ENCODE assay signal across 9 cellular contexts in genomic region chr1:230972855-230973271, GRCh38. TPM values are rescaled to one million over a fixed set of nuclear protein-coding genes. Genes with fewer than 3 reads are reported as not detected.
DNase-seq lines count a peak whose midpoint lies in the region; ATAC-seq and FAIRE-seq lines count a peak whose summit lies in the region.
"Had no signal": no experiment of that assay in that cellular context is flagged by ENCODE, and none has a peak within 500 bp of the region (broad histone marks: within the 10 kb centered on the region; RNA-seq: fewer than 3 reads in every experiment).

No MANE protein-coding gene starts in this region.

- H3K9ac ChIP-seq in SK-N-MC (ENCODE audit: insufficient read length): no peak overlapping the region

- peaks cover 50% of the 10 kb centered on the region for H3K4me1 Mint-ChIP-seq in activated naive CD8-positive, alpha-beta T cell treated with anti-CD3 and anti-CD28 coated beads for 36 hours

- H3K4me3 Mint-ChIP-seq in activated naive CD8-positive, alpha-beta T cell treated with anti-CD3 and anti-CD28 coated beads for 36 hours: peak overlapping the region; percentile 45

- no peak for FAIRE-seq in RCC 7860 (lab: Jason Lieb, UNC)
- FAIRE-seq: keratinocyte had no signal

- H3K9me3 ChIP-seq in SK-N-MC (ENCODE audit: low read depth, low read length): no peaks in the 10 kb centered on the region

- DNase-seq in SK-N-MC (ENCODE audit: low read depth, low spot score) (peak; percentile 66), RCC 7860 (ENCODE audit: low spot score) (no peak), GM19238 (ENCODE audit: insufficient read length, low spot score) (no peak), NCI-H69 (lab: John Stamatoyannopoulos, UW) (no peak)
- DNase-seq in activated naive CD8-positive, alpha-beta T cell treated with anti-CD3 and anti-CD28 coated beads for 36 hours: peak; percentile 33
- DNase-seq in stimulated activated CD4-positive, alpha-beta T cell treated with anti-CD3 and anti-CD28 coated beads, TNF-alpha, amount 100 ng/mL, for 4 hours (ENCODE audit: low read depth in 3 of 3): peak in 2 of 3 experiments; percentile 19 to 28

- peaks cover 29% of the 10 kb centered on the region for H3K36me3 Mint-ChIP-seq in activated naive CD8-positive, alpha-beta T cell treated with anti-CD3 and anti-CD28 coated beads for 36 hours

- peak overlapping the region; percentile 40; the same call in 1 of the 2 replicates for H3K4me3 ChIP-seq in SK-N-MC

- peak; percentile 81 for ATAC-seq in GM18858 (IDR thresholded peaks at IDR 0.05; ENCODE audit: unreplicated experiment)
- ATAC-seq in HG02973 (IDR thresholded peaks at IDR 0.05; ENCODE audit: unreplicated experiment): peak; percentile 72

- no peaks in the 10 kb centered on the region for H3K27me3 Mint-ChIP-seq in activated naive CD8-positive, alpha-beta T cell treated with anti-CD3 and anti-CD28 coated beads for 36 hours

- H3K9me3 Mint-ChIP-seq in activated naive CD8-positive, alpha-beta T cell treated with anti-CD3 and anti-CD28 coated beads for 36 hours: no peaks in the 10 kb centered on the region

- peak overlapping the region; percentile 76 for H3K27ac Mint-ChIP-seq in activated naive CD8-positive, alpha-beta T cell treated with anti-CD3 and anti-CD28 coated beads for 36 hours

- H3K36me3 ChIP-seq in SK-N-MC (ENCODE audit: insufficient read depth, low read length): peaks cover 5% of the 10 kb centered on the region; the same call in 1 of the 2 replicates

- 0 out of 2 replicates have a peak overlapping the region, but pooled peaks have one; percentile 16 for H3K27ac ChIP-seq in SK-N-MC

RNA-seq across cellular contexts. Expression of gene TTC13, which starts 5.8 kb away (rescaled TPM):
- 10 to 100 TPM; 13.4 to 15.5 TPM for total RNA-seq in activated naive CD8-positive, alpha-beta T cell treated with anti-CD3 and anti-CD28 coated beads for 36 hours

RNA-seq across cellular contexts. Expression of gene ARV1, which starts 6.0 kb away (rescaled TPM):
- 10 to 100 TPM; 24.1 to 24.2 TPM for total RNA-seq in activated naive CD8-positive, alpha-beta T cell treated with anti-CD3 and anti-CD28 coated beads for 36 hours

Comparison
In these comparisons a context has a peak if more than half of its experiments do, and no peak if none do; other contexts are left out.
1. DNase-seq: peak in SK-N-MC (single experiment), activated naive CD8-positive, alpha-beta T cell treated with anti-CD3 and anti-CD28 coated beads for 36 hours (single experiment) and stimulated activated CD4-positive, alpha-beta T cell treated with anti-CD3 and anti-CD28 coated beads, TNF-alpha, amount 100 ng/mL, for 4 hours (2 of 3); none in RCC 7860 (single experiment), GM19238 (single experiment) and NCI-H69 (single experiment).